Comparison of ENCODE assay signal across 8 cellular contexts in the genomic region with DNA sequence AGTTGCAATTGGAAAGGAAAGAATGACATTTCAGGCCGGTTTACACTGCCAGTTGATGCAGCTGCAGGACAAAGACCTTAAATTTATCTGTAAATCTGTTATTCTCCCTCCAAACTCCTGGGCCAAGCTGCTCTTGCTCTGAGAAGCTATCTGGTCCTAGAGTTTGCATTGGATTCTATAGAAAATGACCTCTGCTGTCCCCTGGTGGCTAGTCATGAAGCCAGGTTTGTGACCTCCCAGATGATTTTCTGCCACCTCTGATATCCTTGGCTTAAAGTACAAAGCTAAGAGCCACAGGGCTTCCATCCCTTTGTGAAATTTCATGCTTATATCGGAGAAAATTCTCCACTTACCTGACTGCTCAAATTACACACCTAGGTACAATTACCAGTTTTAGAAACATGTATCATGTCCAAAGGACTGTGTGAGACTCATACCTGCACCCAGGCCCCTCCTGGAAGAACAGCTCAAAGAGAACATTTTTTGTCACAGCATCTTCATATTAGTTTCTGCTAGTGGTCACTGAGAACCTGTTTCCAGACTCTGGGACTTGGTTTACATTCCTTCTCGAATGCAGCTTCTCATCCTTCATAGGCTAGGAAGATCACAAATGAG. TPM values are rescaled to one million over a fixed set of nuclear protein-coding genes. Genes with fewer than 3 reads are reported as not detected.
DNase-seq lines count a peak whose midpoint lies in the region; ATAC-seq and TF ChIP-seq lines count a peak whose summit lies in the region.

No MANE protein-coding gene starts in this region.

- ATAC-seq in GM21825 (IDR thresholded peaks at IDR 0.05; ENCODE audit: unreplicated experiment) = no peak

- no peak overlapping the region for H3K4me3 ChIP-seq in vagina

- no peak for TF ChIP-seq POLR2A in vagina (IDR thresholded peaks at IDR 0.05)

- H3K36me3 ChIP-seq in vagina = no peaks in the 10 kb centered on the region

- H3K27me3 ChIP-seq in vagina = no peaks in the 10 kb centered on the region

- DNase-seq in SIG-M5 treated with dmso at 0.1 percent for 504 hours (lab: John Stamatoyannopoulos, UW; ENCODE audit: unreplicated experiment) (peak; percentile 13), SIG-M5 (lab: John Stamatoyannopoulos, UW) (no peak), NAMALWA (ENCODE audit: low spot score) (peak; percentile 66), ecto neural progenitor cell (ENCODE audit: low spot score) (peak; percentile 55), midbrain (lab: John Stamatoyannopoulos, UW) (peak; percentile 45), vagina (ENCODE audit: extremely low spot score in 2 of 2) (no peak)

- H3K27ac ChIP-seq in VCaP (no peak overlapping the region), vagina (no peak overlapping the region)

- H3K9me3 ChIP-seq in vagina = no peaks in the 10 kb centered on the region

- peak; percentile 93 for TF ChIP-seq CTCF in VCaP (conservative IDR thresholded peaks at IDR 0.05)
- TF ChIP-seq CTCF in vagina (IDR thresholded peaks at IDR 0.05) = peak; percentile 37 to 48 (median 46)

- H3K4me1 ChIP-seq in vagina = no peaks in the 10 kb centered on the region

- intact Hi-C loops in vagina (cut with DNase I) = no loop called here

RNA-seq across cellular contexts. Expression of gene IER3IP1, which starts 28.9 kb away (rescaled TPM):
- 6.4 TPM for total RNA-seq in vagina

RNA-seq across cellular contexts. Expression of gene SKOR2, which starts 46.4 kb away (rescaled TPM):
- total RNA-seq in vagina = not detected

RNA-seq across cellular contexts. Expression of gene HDHD2, which starts 54.7 kb away (rescaled TPM):
- 17.2 TPM for total RNA-seq in vagina

Comparison
In these comparisons a context has a peak if more than half of its experiments do, and no peak if none do; other contexts are left out.
1. DNase-seq: peak in SIG-M5 treated with dmso at 0.1 percent for 504 hours (single experiment), NAMALWA (single experiment), ecto neural progenitor cell (single experiment) and midbrain (single experiment); none in SIG-M5 (single experiment) and vagina (0 of 2).